1 cellular context compared by ENCODE assay signal in the genomic region with DNA sequence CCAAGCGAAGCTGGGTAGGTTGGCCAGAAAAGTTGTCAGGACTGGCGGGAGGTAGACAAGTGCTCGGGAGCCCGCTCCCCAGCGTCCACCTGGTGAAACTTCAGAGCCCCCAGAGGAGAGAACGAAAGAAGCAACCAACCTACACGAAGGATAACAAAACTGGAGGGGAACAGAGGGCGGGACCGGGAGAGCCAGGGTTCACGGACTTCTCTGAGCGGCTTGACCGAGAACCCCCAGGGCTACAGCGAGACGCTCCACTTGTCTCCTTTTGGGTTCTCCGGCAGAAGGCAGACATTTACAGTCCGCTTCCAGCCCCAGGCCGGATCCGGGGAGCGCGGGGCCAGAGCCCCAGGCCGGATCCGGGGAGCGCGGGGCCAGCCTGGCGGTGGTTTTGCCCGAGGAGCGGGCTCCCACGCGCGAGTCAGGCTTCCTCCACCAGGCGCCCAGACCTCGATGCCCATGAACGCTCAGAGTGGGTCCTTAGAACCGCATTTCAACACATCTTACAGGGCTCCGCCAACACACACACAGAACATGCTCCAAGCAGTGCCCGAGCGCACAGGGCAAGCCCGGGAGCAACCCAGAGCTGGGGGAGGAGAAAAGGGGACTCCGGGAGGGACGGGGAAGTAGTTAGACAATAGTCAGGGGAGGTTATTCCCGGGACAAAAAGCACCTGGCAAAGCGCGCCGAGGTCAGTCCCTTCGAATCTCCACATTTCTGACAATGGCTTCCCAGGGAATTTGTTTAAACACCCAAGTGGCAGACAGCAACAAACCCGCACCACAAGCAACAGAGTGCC.
TF ChIP-seq lines count a peak whose summit lies in the region.

No MANE protein-coding gene starts in this region.

TF ChIP-seq in GM12878, 131 proteins besides CTCF, POLR2A, EP300 and RAD21 (continued from another document):
- TF ChIP-seq FOS (IDR thresholded peaks at IDR 0.05; ENCODE audit: borderline replicate concordance, extremely low read depth, insufficient read length) = no peak
- no peak for TF ChIP-seq CBX5 (IDR thresholded peaks at IDR 0.05; ENCODE audit: low read depth)
- TF ChIP-seq, protein P1, sequence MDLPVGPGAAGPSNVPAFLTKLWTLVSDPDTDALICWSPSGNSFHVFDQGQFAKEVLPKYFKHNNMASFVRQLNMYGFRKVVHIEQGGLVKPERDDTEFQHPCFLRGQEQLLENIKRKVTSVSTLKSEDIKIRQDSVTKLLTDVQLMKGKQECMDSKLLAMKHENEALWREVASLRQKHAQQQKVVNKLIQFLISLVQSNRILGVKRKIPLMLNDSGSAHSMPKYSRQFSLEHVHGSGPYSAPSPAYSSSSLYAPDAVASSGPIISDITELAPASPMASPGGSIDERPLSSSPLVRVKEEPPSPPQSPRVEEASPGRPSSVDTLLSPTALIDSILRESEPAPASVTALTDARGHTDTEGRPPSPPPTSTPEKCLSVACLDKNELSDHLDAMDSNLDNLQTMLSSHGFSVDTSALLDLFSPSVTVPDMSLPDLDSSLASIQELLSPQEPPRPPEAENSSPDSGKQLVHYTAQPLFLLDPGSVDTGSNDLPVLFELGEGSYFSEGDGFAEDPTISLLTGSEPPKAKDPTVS (IDR thresholded peaks at IDR 0.05; ENCODE audit: low read depth, low read length) = no peak
- no peak for TF ChIP-seq JUND (IDR thresholded peaks at IDR 0.05; ENCODE audit: low read depth, low read length)
- TF ChIP-seq STAT3 (IDR thresholded peaks at IDR 0.05; ENCODE audit: low read depth, low read length) = no peak
- no peak for TF ChIP-seq ZSCAN29 (IDR thresholded peaks at IDR 0.05)
- TF ChIP-seq MYB (IDR thresholded peaks at IDR 0.05; ENCODE audit: borderline replicate concordance, low read depth, low read length) = no peak
- TF ChIP-seq RAD51 (IDR thresholded peaks at IDR 0.05) = no peak
- no peak for TF ChIP-seq NFXL1 (IDR thresholded peaks at IDR 0.05; ENCODE audit: borderline replicate concordance)
- no peak for TF ChIP-seq ASH2L (IDR thresholded peaks at IDR 0.05; ENCODE audit: borderline replicate concordance, low read depth)
- TF ChIP-seq IKZF1 (conservative IDR thresholded peaks at IDR 0.05) = no peak
